Comparison of ENCODE assay signal across 11 cellular contexts in the genomic region with DNA sequence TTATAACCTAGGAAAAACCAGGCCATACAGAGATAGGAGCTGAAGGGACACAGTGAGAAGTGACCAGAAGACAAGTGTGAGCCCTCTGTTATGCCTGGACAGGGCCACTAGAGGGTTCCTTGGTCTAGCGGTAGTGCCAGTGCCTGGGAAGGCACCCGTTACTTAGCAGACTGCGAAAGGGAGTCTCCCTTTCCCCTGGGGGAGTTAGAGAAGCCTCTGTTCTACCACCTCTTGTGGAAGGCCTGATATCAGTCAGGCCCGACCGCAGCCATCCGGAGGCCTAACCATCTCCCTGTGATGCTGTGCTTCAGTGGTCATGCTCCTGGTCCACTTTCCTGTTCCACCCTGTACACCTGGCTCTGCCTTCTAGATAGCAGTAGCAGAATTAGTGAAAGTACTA. TPM values are rescaled to one million over a fixed set of nuclear protein-coding genes. Genes with fewer than 3 reads are reported as not detected.
DNase-seq lines count a peak whose midpoint lies in the region; ATAC-seq and TF ChIP-seq lines count a peak whose summit lies in the region.
"Not testable (repeated sequence)": the region's sequence is repeated elsewhere in the genome, so short reads cannot be mapped to it uniquely, and the experiment has no call there.
"Had no signal": no experiment of that assay in that cellular context is flagged by ENCODE, and none has a peak within 500 bp of the region (broad histone marks: within the 10 kb centered on the region; RNA-seq: fewer than 3 reads in every experiment).

No MANE protein-coding gene starts in this region.

- POLR2A ChIA-PET in Caco-2 (lab: Charles Lee): not testable (repeated sequence)

- BruUV-seq in Caco-2 (replicated peaks; lab: Mats Ljungman, UMichigan): not testable (repeated sequence)

- not testable (repeated sequence) for H3K4me1 Mint-ChIP-seq in Caco-2 (ENCODE audit: low read depth, unreplicated experiment); stimulated activated naive CD8-positive, alpha-beta T cell treated with anti-CD3 and anti-CD28 coated beads, Interleukin-15, amount 100 ng/mL, for 72 hours

- H3K27me3 Mint-ChIP-seq in Caco-2 (ENCODE audit: insufficient read depth, unreplicated experiment): not testable (repeated sequence)
- peaks cover 12% of the 10 kb centered on the region for H3K27me3 Mint-ChIP-seq in stimulated activated naive CD8-positive, alpha-beta T cell treated with anti-CD3 and anti-CD28 coated beads, Interleukin-15, amount 100 ng/mL, for 72 hours

- TF ChIP-seq CTCF in Caco-2 (IDR thresholded peaks at IDR 0.05; ENCODE audit: insufficient read depth in 1 of 2, low read depth in 1 of 2, low read length in 1 of 2, severe bottlenecking in 1 of 2, unreplicated experiment in 1 of 2) (peak; percentile 41 to 42), astrocyte of the spinal cord (IDR thresholded peaks at IDR 0.05; ENCODE audit: low read depth, low read length) (peak; percentile 46), fibroblast of the aortic adventitia (IDR thresholded peaks at IDR 0.05; ENCODE audit: insufficient read depth, low read length) (peak; percentile 40), liver (IDR thresholded peaks at IDR 0.05; ENCODE audit: low read depth, low read length, missing input control) (peak; percentile 28)

- H3K36me3 ChIP-seq in Caco-2 (ENCODE audit: control insufficient read depth, insufficient read depth, low read length); liver (ENCODE audit: control insufficient read depth in 4 of 4, insufficient read depth in 3 of 4, low read depth in 1 of 4, low read length in 3 of 4): not testable (repeated sequence)

- CTCF ChIA-PET in Caco-2 (lab: Charles Lee): not testable (repeated sequence)

- not testable (repeated sequence) for H3K4me1 ChIP-seq in Caco-2; liver (ENCODE audit: control insufficient read depth in 4 of 4, insufficient read depth in 4 of 4, low read length in 3 of 4)

- not testable (repeated sequence) for H3K27me3 ChIP-seq in Caco-2 (replicated peaks; ENCODE audit: control insufficient read depth, insufficient read depth, low read length); liver (ENCODE audit: control insufficient read depth in 4 of 4, insufficient read depth in 4 of 4, low read length in 3 of 4)

- not testable (repeated sequence) for H3K9me3 ChIP-seq in Caco-2; liver (ENCODE audit: control insufficient read depth in 4 of 4, low read length in 3 of 4)

- not testable (repeated sequence) for H3K36me3 Mint-ChIP-seq in Caco-2 (ENCODE audit: insufficient read depth, unreplicated experiment)

- WGBS in liver: 36% methylated on average over 6 of the region's 6 CpGs

- in situ Hi-C loops in SK-MEL-5 (cut with HindIII; ENCODE audit: low pct_unique_long_range_greater_than_20kb, low sequenced_read_pairs); astrocyte of the spinal cord (cut with HindIII; ENCODE audit: low sequenced_read_pairs): not testable (repeated sequence)

- H3K4me3 Mint-ChIP-seq in Caco-2 (ENCODE audit: unreplicated experiment); stimulated activated naive CD8-positive, alpha-beta T cell treated with anti-CD3 and anti-CD28 coated beads, Interleukin-15, amount 100 ng/mL, for 72 hours: not testable (repeated sequence)

- TF ChIP-seq RAD21 in liver (IDR thresholded peaks at IDR 0.05): peak; percentile 53 to 66

- not testable (repeated sequence) for H3K27ac Mint-ChIP-seq in Caco-2 (ENCODE audit: unreplicated experiment); stimulated activated naive CD8-positive, alpha-beta T cell treated with anti-CD3 and anti-CD28 coated beads, Interleukin-15, amount 100 ng/mL, for 72 hours

- not testable (repeated sequence) for H3K9me3 Mint-ChIP-seq in Caco-2 (ENCODE audit: unreplicated experiment); stimulated activated naive CD8-positive, alpha-beta T cell treated with anti-CD3 and anti-CD28 coated beads, Interleukin-15, amount 100 ng/mL, for 72 hours

- peak; percentile 66 for ATAC-seq in GM21360 (IDR thresholded peaks at IDR 0.05; ENCODE audit: unreplicated experiment)
- peak; percentile 42 for ATAC-seq in stimulated activated naive CD8-positive, alpha-beta T cell treated with anti-CD3 and anti-CD28 coated beads, Interleukin-15, amount 100 ng/mL, for 72 hours

- not testable (repeated sequence) for H3K9ac ChIP-seq in liver (ENCODE audit: low read depth in 1 of 2, low read length in 2 of 2)

- peak; percentile 36 to 43 for DNase-seq in Caco-2
- peak; percentile 5 for DNase-seq in LHCN-M2 (ENCODE audit: low read depth)
- DNase-seq in SK-MEL-5 (ENCODE audit: low read depth, low spot score): peak; percentile 63
- DNase-seq in astrocyte of the spinal cord (ENCODE audit: low read depth, low spot score); fibroblast of the aortic adventitia (ENCODE audit: low read depth): not testable (repeated sequence)
- DNase-seq in stimulated activated naive CD8-positive, alpha-beta T cell treated with anti-CD3 and anti-CD28 coated beads, Interleukin-15, amount 100 ng/mL, for 72 hours: peak in 1 of 2 donors; percentile 21

- intact Hi-C loops in Caco-2 (cut with micrococcal nuclease; ENCODE audit: unreplicated experiment): loop anchor here (1.0 kb wide), 2 partner anchors 20 to 120 kb away; no protein-coding TSS in a partner anchor

- H3K4me3 ChIP-seq in Caco-2 (ENCODE audit: low read depth, low read length); astrocyte of the spinal cord (ENCODE audit: low read depth, low read length); fibroblast of the aortic adventitia (ENCODE audit: low read depth, low read length); liver (ENCODE audit: low read depth in 1 of 3, low read length in 3 of 3): not testable (repeated sequence)

- not testable (repeated sequence) for H3K27ac ChIP-seq in liver (ENCODE audit: low read depth in 1 of 2, low read length in 2 of 2)

RNA-seq across cellular contexts. Expression of gene RTL8A, which starts 14.3 kb away (rescaled TPM):
- total RNA-seq in Caco-2 (2022): 52.3 and 55.2 TPM in 2 replicates
- total RNA-seq in LHCN-M2 (2014; rRNA removed): 18.0 and 25.1 TPM in 2 replicates
- 124 TPM for polyA plus RNA-seq in LHCN-M2 (2012)
- total RNA-seq in SK-MEL-5 (2014; rRNA removed; shearing (Covaris generic)): 8.4 and 10.4 TPM in 2 replicates
- polyA plus RNA-seq in SK-MEL-5 (2015; cell fraction: cytosol; rRNA removed): 70.1 and 101 TPM in 2 replicates
- polyA plus RNA-seq in SK-MEL-5 (2015; cell fraction: nucleus; rRNA removed): 50.0 and 64.1 TPM in 2 replicates
- total RNA-seq in fibroblast of the aortic adventitia (ENCODE audit: low replicate concordance): 2.6 and 14.3 TPM in 2 replicates
- total RNA-seq in liver: 1 to 10 TPM; 1.1 to 3.4 TPM
- 10 to 100 TPM; 30.9 to 44.5 TPM for polyA plus RNA-seq in liver

RNA-seq across cellular contexts. Expression of gene SMIM10L2B, which starts 32.2 kb away (rescaled TPM):
- 0.42 and 0.79 TPM in 2 replicates for total RNA-seq in Caco-2 (2022)
- total RNA-seq in LHCN-M2 (2014; rRNA removed): 0.17 and 0.51 TPM in 2 replicates
- 0.23 TPM for polyA plus RNA-seq in LHCN-M2 (2012)
- 0.37 and 0.48 TPM in 2 replicates for total RNA-seq in SK-MEL-5 (2014; rRNA removed; shearing (Covaris generic))
- 0.80 and 1.2 TPM in 2 replicates for polyA plus RNA-seq in SK-MEL-5 (2015; cell fraction: cytosol; rRNA removed)
- 0.63 TPM in 1 of 2 replicates, not detected in the other for polyA plus RNA-seq in SK-MEL-5 (2015; cell fraction: nucleus; rRNA removed)
- total RNA-seq in fibroblast of the aortic adventitia (ENCODE audit: low replicate concordance): 0.63 and 1.1 TPM in 2 replicates
- total RNA-seq in liver: 1 to 10 TPM; 1.3 to 2.1 TPM
- under 1 TPM; 0.49 to 0.55 TPM for polyA plus RNA-seq in liver

RNA-seq across cellular contexts. Expression of gene RTL8C, which starts 34.1 kb away (rescaled TPM):
- total RNA-seq in Caco-2 (2022): 61.5 and 64.6 TPM in 2 replicates
- 117 and 129 TPM in 2 replicates for total RNA-seq in LHCN-M2 (2014; rRNA removed)
- 403 TPM for polyA plus RNA-seq in LHCN-M2 (2012)
- total RNA-seq in SK-MEL-5 (2014; rRNA removed; shearing (Covaris generic)): 34.7 and 41.1 TPM in 2 replicates
- polyA plus RNA-seq in SK-MEL-5 (2015; cell fraction: cytosol; rRNA removed): 108 and 148 TPM in 2 replicates
- 46.6 and 61.6 TPM in 2 replicates for polyA plus RNA-seq in SK-MEL-5 (2015; cell fraction: nucleus; rRNA removed)
- total RNA-seq in fibroblast of the aortic adventitia (ENCODE audit: low replicate concordance): 68.4 and 152 TPM in 2 replicates
- total RNA-seq in liver: 10 to 100 TPM in 1 of 2 donors, 1 to 10 TPM in 1; 6.4 to 13.2 TPM
- polyA plus RNA-seq in liver: 10 to 100 TPM; 32.6 to 46.1 TPM

RNA-seq across cellular contexts. Expression of gene RTL8B, which starts 43.9 kb away (rescaled TPM):
- total RNA-seq in Caco-2 (2022) (15.5 and 16.1 TPM in 2 replicates), LHCN-M2 (2014; rRNA removed) (12.4 and 19.0 TPM in 2 replicates), fibroblast of the aortic adventitia (ENCODE audit: low replicate concordance) (13.2 and 13.4 TPM in 2 replicates), liver (1 to 10 TPM in 1 of 2 donors, under 1 TPM in 1; 0.50 to 3.3 TPM)
- polyA plus RNA-seq in LHCN-M2 (2012): 33.3 TPM
- total RNA-seq in SK-MEL-5 (2014; rRNA removed; shearing (Covaris generic)): 1.5 and 2.2 TPM in 2 replicates
- polyA plus RNA-seq in SK-MEL-5 (2015; cell fraction: cytosol; rRNA removed): 7.1 and 9.1 TPM in 2 replicates
- polyA plus RNA-seq in SK-MEL-5 (2015; cell fraction: nucleus; rRNA removed): 1.7 and 3.8 TPM in 2 replicates
- polyA plus RNA-seq in liver: 1 to 10 TPM; 1.6 to 3.3 TPM

RNA-seq across cellular contexts. Expression of gene ETDB, which starts 54.1 kb away (rescaled TPM):
- total RNA-seq in Caco-2 (2022) (not detected in 2 replicates), LHCN-M2 (2014; rRNA removed) (not detected in 2 replicates), fibroblast of the aortic adventitia (ENCODE audit: low replicate concordance) (not detected in 2 replicates), liver (not detected)
- not detected for polyA plus RNA-seq in LHCN-M2 (2012)
- total RNA-seq in SK-MEL-5 (2014; rRNA removed; shearing (Covaris generic)): not detected in 2 replicates
- not detected in 2 replicates for polyA plus RNA-seq in SK-MEL-5 (2015; cell fraction: cytosol; rRNA removed)
- not detected in 2 replicates for polyA plus RNA-seq in SK-MEL-5 (2015; cell fraction: nucleus; rRNA removed)
- not detected for polyA plus RNA-seq in liver
- total RNA-seq: ascending aorta; CD4-positive, alpha-beta memory T cell; right cardiac atrium had no signal
- polyA plus RNA-seq: CD4-positive, alpha-beta memory T cell; right cardiac atrium had no signal
